Comparison of ENCODE assay signal across 30 cellular contexts in genomic region chr7:93314449-93314848, GRCh38.
"Had no signal": no experiment of that assay in that cellular context is flagged by ENCODE, and none has a peak within 500 bp of the region (broad histone marks: within the 10 kb centered on the region; RNA-seq: fewer than 3 reads in every experiment).

No MANE protein-coding gene starts in this region.

- H3K27me3 ChIP-seq: neutrophil, pancreas, suprapubic skin, testis, tibial artery, transverse colon, vagina had no signal

- FAIRE-seq: pancreas, small intestine, urothelium cell line had no signal

- H3K4me3 Mint-ChIP-seq: naive B cell; naive thymus-derived CD8-positive, alpha-beta T cell; natural killer cell treated with Interleukin-12 subunit alpha and Interleukin-12 subunit beta and Interleukin-15 and Interleukin-18, amount 100 ng/mL, for 72 hours; nephron progenitor cell; neural crest cell; stimulated activated memory B cell treated with anti-CD40 and anti-IgM and Interleukin-4, amounts not matched to agents 10 μg/mL and 1 μg/mL and 100 μg/mL, for 72 hours; stimulated activated naive CD8-positive, alpha-beta T cell treated with anti-CD3 and anti-CD28 coated beads, Interleukin-15, amount 100 ng/mL, for 72 hours; type B pancreatic cell had no signal

- H3K36me3 ChIP-seq: pancreas had no signal

- H3K4me1 ChIP-seq: pancreas, psoas muscle, suprapubic skin, testis, tibial artery, transverse colon, vagina had no signal

- H3K4me1 Mint-ChIP-seq: naive B cell; nephron progenitor cell; neural crest cell; stimulated activated memory B cell treated with anti-CD40 and anti-IgM and Interleukin-4, amounts not matched to agents 10 μg/mL and 1 μg/mL and 100 μg/mL, for 72 hours had no signal

- H3K9me3 ChIP-seq: neutrophil, pancreas, psoas muscle, suprapubic skin, testis, tibial artery, transverse colon, vagina had no signal

- H3K4me3 ChIP-seq: pancreas, psoas muscle, suprapubic skin, testis, tibial artery, transverse colon, vagina had no signal

- H3K27me3 Mint-ChIP-seq: naive B cell; naive thymus-derived CD8-positive, alpha-beta T cell; natural killer cell treated with Interleukin-12 subunit alpha and Interleukin-12 subunit beta and Interleukin-15 and Interleukin-18, amount 100 ng/mL, for 72 hours; progenitor cell of endocrine pancreas; stimulated activated memory B cell treated with anti-CD40 and anti-IgM and Interleukin-4, amounts not matched to agents 10 μg/mL and 1 μg/mL and 100 μg/mL, for 72 hours; stimulated activated naive CD8-positive, alpha-beta T cell treated with anti-CD3 and anti-CD28 coated beads, Interleukin-15, amount 100 ng/mL, for 72 hours; type B pancreatic cell had no signal

- ATAC-seq: naive thymus-derived CD8-positive, alpha-beta T cell; natural killer cell treated with Interleukin-12 subunit alpha and Interleukin-12 subunit beta and Interleukin-15 and Interleukin-18, amount 100 ng/mL, for 72 hours; pancreas; psoas muscle; right cardiac atrium; sciatic nerve; stimulated activated memory B cell treated with anti-CD40 and anti-IgM and Interleukin-4, amounts not matched to agents 10 μg/mL and 1 μg/mL and 100 μg/mL, for 72 hours; stimulated activated naive CD8-positive, alpha-beta T cell treated with anti-CD3 and anti-CD28 coated beads, Interleukin-15, amount 100 ng/mL, for 72 hours; stimulated activated naive CD8-positive, alpha-beta T cell treated with anti-CD3 and anti-CD28 coated beads, Interleukin-15, Interleukin-2, amounts not matched to agents 100 U/mL and 50 U/mL, for 24 hours had no signal

- H3K27ac ChIP-seq: neutrophil, pancreas, psoas muscle, suprapubic skin, testis, tibial artery, transverse colon, vagina had no signal

- H3K27ac Mint-ChIP-seq: naive thymus-derived CD8-positive, alpha-beta T cell; natural killer cell treated with Interleukin-12 subunit alpha and Interleukin-12 subunit beta and Interleukin-15 and Interleukin-18, amount 100 ng/mL, for 72 hours; nephron progenitor cell; progenitor cell of endocrine pancreas; stimulated activated memory B cell treated with anti-CD40 and anti-IgM and Interleukin-4, amounts not matched to agents 10 μg/mL and 1 μg/mL and 100 μg/mL, for 72 hours; stimulated activated naive CD8-positive, alpha-beta T cell treated with anti-CD3 and anti-CD28 coated beads, Interleukin-15, amount 100 ng/mL, for 72 hours; type B pancreatic cell had no signal

- DNase-seq: naive B cell; naive thymus-derived CD8-positive, alpha-beta T cell; nephron progenitor cell; nucleus accumbens; pancreas; posterior cingulate gyrus; psoas muscle; right cardiac atrium; small intestine; stimulated activated CD4-positive, alpha-beta T cell treated with anti-CD3 and anti-CD28 coated beads, Interleukin-1b, Interleukin-23, amount 100 ng/mL, for 48 hours; stimulated activated CD4-positive, alpha-beta T cell treated with anti-CD3 and anti-CD28 coated beads, Interleukin-4, amount 100 ng/mL, for 1 hour; stimulated activated CD4-positive, alpha-beta T cell treated with anti-CD3 and anti-CD28 coated beads, Interleukin-4, amount 100 ng/mL, for 4 hours; stimulated activated CD8-positive, alpha-beta memory T cell treated with anti-CD3 and anti-CD28 coated beads, Interleukin-4, amount 100 ng/mL, for 48 hours; stimulated activated naive CD4-positive, alpha-beta T cell; stimulated activated naive CD8-positive, alpha-beta T cell treated with anti-CD3 and anti-CD28 coated beads, Interleukin-15, amount 100 ng/mL, for 72 hours; stimulated activated naive CD8-positive, alpha-beta T cell treated with anti-CD3 and anti-CD28 coated beads, Interleukin-15, Interleukin-2, amounts not matched to agents 100 U/mL and 50 U/mL, for 24 hours; substantia nigra; testis; tibial artery; transverse colon had no signal

- H3K9me3 Mint-ChIP-seq: naive B cell; naive thymus-derived CD8-positive, alpha-beta T cell; natural killer cell treated with Interleukin-12 subunit alpha and Interleukin-12 subunit beta and Interleukin-15 and Interleukin-18, amount 100 ng/mL, for 72 hours; nephron progenitor cell; neural crest cell; stimulated activated memory B cell treated with anti-CD40 and anti-IgM and Interleukin-4, amounts not matched to agents 10 μg/mL and 1 μg/mL and 100 μg/mL, for 72 hours; stimulated activated naive CD8-positive, alpha-beta T cell treated with anti-CD3 and anti-CD28 coated beads, Interleukin-15, amount 100 ng/mL, for 72 hours; type B pancreatic cell had no signal
